Comparison of ENCODE assay signal across 1 cellular context in genomic region chr1:184153731-184154130, GRCh38.
TF ChIP-seq lines count a peak whose summit lies in the region.

No MANE protein-coding gene starts in this region.

TF ChIP-seq in H1, 55 proteins besides CTCF, POLR2A, EP300 and RAD21 (continued from another document):
- TF ChIP-seq CEBPB (IDR thresholded peaks at IDR 0.05; ENCODE audit: low read depth, low read length) (no peak), TEAD4 (IDR thresholded peaks at IDR 0.05; ENCODE audit: low read depth, low read length) (no peak), TAF1 (IDR thresholded peaks at IDR 0.05; ENCODE audit: low read depth, low read length) (no peak), SIX5 (IDR thresholded peaks at IDR 0.05; ENCODE audit: low read depth, low read length) (no peak), SP1 (IDR thresholded peaks at IDR 0.05; ENCODE audit: low read depth, low read length) (no peak), SIRT6 (IDR thresholded peaks at IDR 0.05; ENCODE audit: low read length) (no peak), MAX (IDR thresholded peaks at IDR 0.05) (no peak), CHD1 (IDR thresholded peaks at IDR 0.05; ENCODE audit: low read depth, low read length) (no peak), JUND (IDR thresholded peaks at IDR 0.05; ENCODE audit: low read length) (no peak), POU5F1 (IDR thresholded peaks at IDR 0.05; ENCODE audit: low read depth, low read length) (no peak), KDM4A (IDR thresholded peaks at IDR 0.05; ENCODE audit: low read depth, low read length, severe bottlenecking) (no peak), USF2 (IDR thresholded peaks at IDR 0.05; ENCODE audit: low read length) (no peak), HDAC6 (IDR thresholded peaks at IDR 0.05; ENCODE audit: low read depth, low read length) (no peak), NANOG (IDR thresholded peaks at IDR 0.05; ENCODE audit: insufficient read depth, low read depth, low read length, poor library complexity, severe bottlenecking) (no peak)
- TF ChIP-seq, protein P1, sequence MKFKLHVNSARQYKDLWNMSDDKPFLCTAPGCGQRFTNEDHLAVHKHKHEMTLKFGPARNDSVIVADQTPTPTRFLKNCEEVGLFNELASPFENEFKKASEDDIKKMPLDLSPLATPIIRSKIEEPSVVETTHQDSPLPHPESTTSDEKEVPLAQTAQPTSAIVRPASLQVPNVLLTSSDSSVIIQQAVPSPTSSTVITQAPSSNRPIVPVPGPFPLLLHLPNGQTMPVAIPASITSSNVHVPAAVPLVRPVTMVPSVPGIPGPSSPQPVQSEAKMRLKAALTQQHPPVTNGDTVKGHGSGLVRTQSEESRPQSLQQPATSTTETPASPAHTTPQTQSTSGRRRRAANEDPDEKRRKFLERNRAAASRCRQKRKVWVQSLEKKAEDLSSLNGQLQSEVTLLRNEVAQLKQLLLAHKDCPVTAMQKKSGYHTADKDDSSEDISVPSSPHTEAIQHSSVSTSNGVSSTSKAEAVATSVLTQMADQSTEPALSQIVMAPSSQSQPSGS (IDR thresholded peaks at IDR 0.05; ENCODE audit: low read length): no peak
TF ChIP-seq in H1: peak in this region for 0.
